In the genomic region with DNA sequence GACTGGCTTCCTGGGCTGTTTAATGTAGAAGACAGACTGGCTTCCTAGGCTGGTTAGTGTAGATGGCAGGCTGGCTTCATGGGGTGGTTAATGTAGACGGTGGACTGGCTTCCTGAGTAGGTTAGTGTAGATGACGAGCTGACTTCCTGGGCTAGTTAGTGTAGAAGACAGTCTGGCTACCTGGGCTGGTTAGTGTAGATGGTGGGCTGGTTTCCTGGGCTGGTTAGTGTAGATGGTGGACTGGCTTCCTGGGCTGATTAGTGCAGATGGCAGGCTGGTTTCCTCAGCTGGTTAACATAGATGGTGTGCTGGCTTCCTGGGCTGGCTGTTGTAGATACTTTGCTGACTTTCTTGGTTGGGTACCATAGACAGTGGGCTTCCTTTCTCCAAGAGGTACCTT, we compare ENCODE assay signal across 17 cellular contexts.
DNase-seq lines count a peak whose midpoint lies in the region; ATAC-seq and TF ChIP-seq lines count a peak whose summit lies in the region.
"Had no signal": no experiment of that assay in that cellular context is flagged by ENCODE, and none has a peak within 500 bp of the region (broad histone marks: within the 10 kb centered on the region; RNA-seq: fewer than 3 reads in every experiment).

No MANE protein-coding gene starts in this region.

- TF ChIP-seq CTCF in osteoblast (IDR thresholded peaks at IDR 0.05; ENCODE audit: extremely low read depth, low read depth, low read length) = no peak
- no peak for TF ChIP-seq CTCF in upper lobe of right lung (IDR thresholded peaks at IDR 0.05)

- H3K27me3 ChIP-seq in osteoblast (ENCODE audit: insufficient read depth, low read length) = no peaks in the 10 kb centered on the region
- H3K27me3 ChIP-seq in upper lobe of right lung = no peaks in the 10 kb centered on the region
- H3K27me3 ChIP-seq: BLaER1 had no signal

- H3K4me3 ChIP-seq in osteoblast (ENCODE audit: insufficient read depth, low read length) = no peak overlapping the region
- no peak overlapping the region for H3K4me3 ChIP-seq in upper lobe of right lung
- H3K4me3 ChIP-seq: BLaER1, GM23248 had no signal

- ATAC-seq in activated T-helper 17 cell treated with anti-CD3 and anti-CD28 coated beads, Interleukin-2, amount 50 U/mL, for 72 hours (replicated peaks) = no peak
- no peak for ATAC-seq in upper lobe of right lung

- H3K36me3 Mint-ChIP-seq in activated T-helper 17 cell treated with anti-CD3 and anti-CD28 coated beads, Interleukin-2, amount 50 U/mL, for 72 hours (ENCODE audit: low read depth) = no peaks in the 10 kb centered on the region
- H3K36me3 Mint-ChIP-seq: CD14-positive monocyte had no signal

- intact Hi-C loops in upper lobe of right lung (cut with DNase I) = no loop called here

- H3K36me3 ChIP-seq in osteoblast (ENCODE audit: insufficient read depth, low read length) (no peaks in the 10 kb centered on the region), upper lobe of right lung (no peaks in the 10 kb centered on the region)
- H3K36me3 ChIP-seq: BLaER1 had no signal

- no peak overlapping the region for H3K4me2 ChIP-seq in osteoblast (ENCODE audit: insufficient read depth, low read length)
- H3K4me2 ChIP-seq: BLaER1 had no signal

- H3K27ac ChIP-seq in osteoblast (ENCODE audit: low read depth, low read length) = no peak overlapping the region
- H3K27ac ChIP-seq in upper lobe of right lung = no peak overlapping the region
- H3K27ac ChIP-seq: BLaER1, GM23248 had no signal

- peaks cover 3% of the 10 kb centered on the region for H3K9me3 ChIP-seq in osteoblast (ENCODE audit: low read depth, low read length)
- peaks cover 20% of the 10 kb centered on the region for H3K9me3 ChIP-seq in upper lobe of right lung

- H4K20me1 ChIP-seq in osteoblast (ENCODE audit: insufficient read depth, low read length) = no peaks in the 10 kb centered on the region
- H4K20me1 ChIP-seq: BLaER1 had no signal

- H3K27ac Mint-ChIP-seq in activated T-helper 17 cell treated with anti-CD3 and anti-CD28 coated beads, Interleukin-2, amount 50 U/mL, for 72 hours = peak overlapping the region; percentile 42
- H3K27ac Mint-ChIP-seq: CD14-positive monocyte had no signal

- H3K9me3 Mint-ChIP-seq in activated T-helper 17 cell treated with anti-CD3 and anti-CD28 coated beads, Interleukin-2, amount 50 U/mL, for 72 hours = peaks cover 24% of the 10 kb centered on the region

- no peaks in the 10 kb centered on the region for H3K4me1 Mint-ChIP-seq in activated T-helper 17 cell treated with anti-CD3 and anti-CD28 coated beads, Interleukin-2, amount 50 U/mL, for 72 hours
- H3K4me1 Mint-ChIP-seq: CD14-positive monocyte; CD4-positive, alpha-beta memory T cell had no signal

- peaks cover 5% of the 10 kb centered on the region for H3K27me3 Mint-ChIP-seq in activated T-helper 17 cell treated with anti-CD3 and anti-CD28 coated beads, Interleukin-2, amount 50 U/mL, for 72 hours
- H3K27me3 Mint-ChIP-seq: CD4-positive, alpha-beta memory T cell had no signal

- H3K79me2 ChIP-seq in osteoblast (ENCODE audit: insufficient read depth, low read length) = no peaks in the 10 kb centered on the region

- H2AFZ ChIP-seq in osteoblast (ENCODE audit: low read length) = no peak overlapping the region
- H2AFZ ChIP-seq: GM23248 had no signal

- DNase-seq in activated CD8-positive, alpha-beta memory T cell treated with anti-CD3 and anti-CD28 coated beads for 24 hours = peak; percentile 32
- DNase-seq in activated CD8-positive, alpha-beta memory T cell treated with anti-CD3 and anti-CD28 coated beads, Interleukin-2, amount 50 U/mL, for 4 hours = no peak
- DNase-seq in ecto neural progenitor cell (ENCODE audit: low spot score) (peak; percentile 16), osteoblast (ENCODE audit: insufficient read length, low spot score, missing footprints) (peak; percentile 19), upper lobe of right lung (no peak), NCI-H128 (lab: John Stamatoyannopoulos, UW; ENCODE audit: unreplicated experiment) (no peak), dedifferentiated amniotic fluid mesenchymal stem cell (ENCODE audit: extremely low spot score) (no peak)
- DNase-seq: 8988T; CD4-positive, alpha-beta memory T cell; DMS153; DMS79; GDM1; GM23248; HCEC 1CT had no signal

- H3K4me1 ChIP-seq in osteoblast (ENCODE audit: insufficient read depth, low read length) = no peaks in the 10 kb centered on the region
- no peaks in the 10 kb centered on the region for H3K4me1 ChIP-seq in upper lobe of right lung

- no peak overlapping the region for H3K4me3 Mint-ChIP-seq in activated T-helper 17 cell treated with anti-CD3 and anti-CD28 coated beads, Interleukin-2, amount 50 U/mL, for 72 hours
- H3K4me3 Mint-ChIP-seq: CD14-positive monocyte; CD4-positive, alpha-beta memory T cell had no signal

Comparison
In these comparisons a context has a peak if more than half of its experiments do, and no peak if none do; other contexts are left out.
1. DNase-seq: peak in activated CD8-positive, alpha-beta memory T cell treated with anti-CD3 and anti-CD28 coated beads for 24 hours (single experiment), ecto neural progenitor cell (single experiment) and osteoblast (single experiment); none in activated CD8-positive, alpha-beta memory T cell treated with anti-CD3 and anti-CD28 coated beads, Interleukin-2, amount 50 U/mL, for 4 hours (single experiment), upper lobe of right lung (single experiment), NCI-H128 (single experiment) and dedifferentiated amniotic fluid mesenchymal stem cell (single experiment).